In the genomic region with DNA sequence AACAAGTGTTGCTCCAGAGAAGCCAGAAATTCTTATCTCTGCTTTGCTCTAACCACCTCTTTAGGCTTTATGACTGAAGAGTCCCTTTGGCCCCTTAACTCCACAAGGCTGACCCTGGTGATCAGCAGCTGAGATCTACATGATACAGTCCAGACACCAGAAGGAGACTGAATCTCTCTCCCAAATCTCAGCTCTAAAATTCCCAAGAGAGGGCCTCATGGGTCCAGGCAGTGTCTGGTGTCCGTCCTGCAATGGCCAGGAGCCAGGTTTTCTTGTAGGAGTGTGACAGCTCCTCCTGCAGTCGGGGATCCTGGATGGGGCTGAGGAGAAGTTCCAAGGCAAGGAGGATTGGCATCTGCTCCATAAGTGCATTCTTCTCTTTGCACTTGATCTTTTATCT, we compare ENCODE assay signal across 1 cellular context.
TF ChIP-seq lines count a peak whose summit lies in the region.

No MANE protein-coding gene starts in this region.

TF ChIP-seq in GM23338, 12 proteins besides CTCF, POLR2A, EP300 and RAD21 (continued from another document):
- TF ChIP-seq ZNF462 (CRISPR knock-in tag; IDR thresholded peaks at IDR 0.05): no peak
- no peak for TF ChIP-seq STAT1 (IDR thresholded peaks at IDR 0.05; ENCODE audit: unreplicated experiment)
- no peak for TF ChIP-seq EZH2 (IDR thresholded peaks at IDR 0.05; ENCODE audit: low read depth, unreplicated experiment)
- no peak for TF ChIP-seq JUNB (IDR thresholded peaks at IDR 0.05; ENCODE audit: unreplicated experiment)
- TF ChIP-seq POLR2AphosphoS5 (IDR thresholded peaks at IDR 0.05; ENCODE audit: low read depth): peak; percentile 15; the same call in 1 of the 2 replicates
